ENCODE assay signal across 7 cellular contexts in genomic region chr10:101000602-101000991, GRCh38. TPM values are rescaled to one million over a fixed set of nuclear protein-coding genes. Genes with fewer than 3 reads are reported as not detected.
DNase-seq lines count a peak whose midpoint lies in the region; ATAC-seq lines count a peak whose summit lies in the region.
"Had no signal": no experiment of that assay in that cellular context is flagged by ENCODE, and none has a peak within 500 bp of the region (broad histone marks: within the 10 kb centered on the region; RNA-seq: fewer than 3 reads in every experiment).

No MANE protein-coding gene starts in this region.

- no peaks in the 10 kb centered on the region for H3K27me3 Mint-ChIP-seq in activated T-cell treated with anti-CD3 and anti-CD28 coated beads, Interleukin-2, amount 50 U/mL, for 24 hours

- no peak for ATAC-seq in HG02970 (IDR thresholded peaks at IDR 0.05; ENCODE audit: low FRiP score, unreplicated experiment)

- peaks cover 3% of the 10 kb centered on the region for H3K36me3 ChIP-seq in thymus (ENCODE audit: control insufficient read depth, insufficient read depth)

- H3K36me3 Mint-ChIP-seq in activated T-cell treated with anti-CD3 and anti-CD28 coated beads, Interleukin-2, amount 50 U/mL, for 24 hours (ENCODE audit: low read depth), result peaks cover 20% of the 10 kb centered on the region

- no peaks in the 10 kb centered on the region for H3K27me3 ChIP-seq in thymus (ENCODE audit: control insufficient read depth, insufficient read depth)

- H3K4me3 ChIP-seq in thymus (ENCODE audit: low read length), result peak overlapping the region; percentile 82

- peaks cover 30% of the 10 kb centered on the region for H3K4me1 Mint-ChIP-seq in activated T-cell treated with anti-CD3 and anti-CD28 coated beads, Interleukin-2, amount 50 U/mL, for 24 hours (ENCODE audit: low read depth)

- 43% methylated on average over 7 of the region's 7 CpGs for WGBS in thymus

- H3K4me3 Mint-ChIP-seq in activated T-cell treated with anti-CD3 and anti-CD28 coated beads, Interleukin-2, amount 50 U/mL, for 24 hours, result peak overlapping the region; percentile 66

- no peak overlapping the region for H3K27ac Mint-ChIP-seq in activated T-cell treated with anti-CD3 and anti-CD28 coated beads, Interleukin-2, amount 50 U/mL, for 24 hours

- peak overlapping the region; percentile 58 for H3K27ac ChIP-seq in thymus (ENCODE audit: low read depth)

- H3K9me3 ChIP-seq in thymus (ENCODE audit: control insufficient read depth), result no peaks in the 10 kb centered on the region

- no peak for DNase-seq in activated T-cell treated with anti-CD3 and anti-CD28 coated beads, Interleukin-2, amount 50 U/mL, for 24 hours
- DNase-seq in activated T-cell treated with anti-CD3 and anti-CD28 coated beads for 4 hours (no peak), hepatic stellate cell (ENCODE audit: low spot score) (peak; percentile 27), NCI-H446 treated with DMSO at 0.1 percent for 48 hours (lab: John Stamatoyannopoulos, UW) (no peak)
- DNase-seq: KBM-7 had no signal

- H3K4me1 ChIP-seq in thymus (ENCODE audit: control insufficient read depth, insufficient read depth, low read length), result peaks cover 22% of the 10 kb centered on the region

- H3K9me3 Mint-ChIP-seq in activated T-cell treated with anti-CD3 and anti-CD28 coated beads, Interleukin-2, amount 50 U/mL, for 24 hours, result no peaks in the 10 kb centered on the region

RNA-seq across cellular contexts. Expression of gene LZTS2, which starts 1.0 kb away (rescaled TPM):
- polyA plus RNA-seq in thymus, result 44.7 TPM

RNA-seq across cellular contexts. Expression of gene TWNK, which starts 13.3 kb away (rescaled TPM):
- polyA plus RNA-seq in thymus, result 5.9 TPM

RNA-seq across cellular contexts. Expression of gene MRPL43, which starts 13.3 kb away (rescaled TPM):
- polyA plus RNA-seq in thymus, result 95.1 TPM

RNA-seq across cellular contexts. Expression of gene PDZD7, which starts 30.3 kb away (rescaled TPM):
- 1.4 TPM for polyA plus RNA-seq in thymus

RNA-seq across cellular contexts. Expression of gene SFXN3, which starts 30.4 kb away (rescaled TPM):
- polyA plus RNA-seq in thymus, result 16.3 TPM
